In the genomic region with DNA sequence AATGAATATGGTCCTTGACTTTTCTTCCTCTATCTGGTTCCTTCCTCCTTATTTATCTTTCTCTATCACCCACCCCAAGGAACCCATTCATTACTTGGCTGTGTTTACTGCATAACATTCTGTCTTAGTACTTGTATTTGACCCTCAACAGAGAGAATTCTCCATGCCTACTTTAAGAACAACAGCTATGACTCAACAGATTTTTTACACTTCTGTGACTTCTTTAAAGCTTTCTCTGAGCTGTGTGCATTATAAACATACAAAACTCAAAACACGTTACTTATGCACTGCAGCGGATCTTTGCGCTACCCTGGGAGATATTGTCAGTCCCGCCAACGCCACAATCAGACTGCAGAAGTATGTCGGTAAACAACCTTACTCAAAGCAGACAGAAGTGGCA, we compare ENCODE assay signal across 1 cellular context.
TF ChIP-seq lines count a peak whose summit lies in the region.

No MANE protein-coding gene starts in this region.

TF ChIP-seq in GM23338, 12 proteins besides CTCF, POLR2A, EP300 and RAD21:
- TF ChIP-seq, protein P1, sequence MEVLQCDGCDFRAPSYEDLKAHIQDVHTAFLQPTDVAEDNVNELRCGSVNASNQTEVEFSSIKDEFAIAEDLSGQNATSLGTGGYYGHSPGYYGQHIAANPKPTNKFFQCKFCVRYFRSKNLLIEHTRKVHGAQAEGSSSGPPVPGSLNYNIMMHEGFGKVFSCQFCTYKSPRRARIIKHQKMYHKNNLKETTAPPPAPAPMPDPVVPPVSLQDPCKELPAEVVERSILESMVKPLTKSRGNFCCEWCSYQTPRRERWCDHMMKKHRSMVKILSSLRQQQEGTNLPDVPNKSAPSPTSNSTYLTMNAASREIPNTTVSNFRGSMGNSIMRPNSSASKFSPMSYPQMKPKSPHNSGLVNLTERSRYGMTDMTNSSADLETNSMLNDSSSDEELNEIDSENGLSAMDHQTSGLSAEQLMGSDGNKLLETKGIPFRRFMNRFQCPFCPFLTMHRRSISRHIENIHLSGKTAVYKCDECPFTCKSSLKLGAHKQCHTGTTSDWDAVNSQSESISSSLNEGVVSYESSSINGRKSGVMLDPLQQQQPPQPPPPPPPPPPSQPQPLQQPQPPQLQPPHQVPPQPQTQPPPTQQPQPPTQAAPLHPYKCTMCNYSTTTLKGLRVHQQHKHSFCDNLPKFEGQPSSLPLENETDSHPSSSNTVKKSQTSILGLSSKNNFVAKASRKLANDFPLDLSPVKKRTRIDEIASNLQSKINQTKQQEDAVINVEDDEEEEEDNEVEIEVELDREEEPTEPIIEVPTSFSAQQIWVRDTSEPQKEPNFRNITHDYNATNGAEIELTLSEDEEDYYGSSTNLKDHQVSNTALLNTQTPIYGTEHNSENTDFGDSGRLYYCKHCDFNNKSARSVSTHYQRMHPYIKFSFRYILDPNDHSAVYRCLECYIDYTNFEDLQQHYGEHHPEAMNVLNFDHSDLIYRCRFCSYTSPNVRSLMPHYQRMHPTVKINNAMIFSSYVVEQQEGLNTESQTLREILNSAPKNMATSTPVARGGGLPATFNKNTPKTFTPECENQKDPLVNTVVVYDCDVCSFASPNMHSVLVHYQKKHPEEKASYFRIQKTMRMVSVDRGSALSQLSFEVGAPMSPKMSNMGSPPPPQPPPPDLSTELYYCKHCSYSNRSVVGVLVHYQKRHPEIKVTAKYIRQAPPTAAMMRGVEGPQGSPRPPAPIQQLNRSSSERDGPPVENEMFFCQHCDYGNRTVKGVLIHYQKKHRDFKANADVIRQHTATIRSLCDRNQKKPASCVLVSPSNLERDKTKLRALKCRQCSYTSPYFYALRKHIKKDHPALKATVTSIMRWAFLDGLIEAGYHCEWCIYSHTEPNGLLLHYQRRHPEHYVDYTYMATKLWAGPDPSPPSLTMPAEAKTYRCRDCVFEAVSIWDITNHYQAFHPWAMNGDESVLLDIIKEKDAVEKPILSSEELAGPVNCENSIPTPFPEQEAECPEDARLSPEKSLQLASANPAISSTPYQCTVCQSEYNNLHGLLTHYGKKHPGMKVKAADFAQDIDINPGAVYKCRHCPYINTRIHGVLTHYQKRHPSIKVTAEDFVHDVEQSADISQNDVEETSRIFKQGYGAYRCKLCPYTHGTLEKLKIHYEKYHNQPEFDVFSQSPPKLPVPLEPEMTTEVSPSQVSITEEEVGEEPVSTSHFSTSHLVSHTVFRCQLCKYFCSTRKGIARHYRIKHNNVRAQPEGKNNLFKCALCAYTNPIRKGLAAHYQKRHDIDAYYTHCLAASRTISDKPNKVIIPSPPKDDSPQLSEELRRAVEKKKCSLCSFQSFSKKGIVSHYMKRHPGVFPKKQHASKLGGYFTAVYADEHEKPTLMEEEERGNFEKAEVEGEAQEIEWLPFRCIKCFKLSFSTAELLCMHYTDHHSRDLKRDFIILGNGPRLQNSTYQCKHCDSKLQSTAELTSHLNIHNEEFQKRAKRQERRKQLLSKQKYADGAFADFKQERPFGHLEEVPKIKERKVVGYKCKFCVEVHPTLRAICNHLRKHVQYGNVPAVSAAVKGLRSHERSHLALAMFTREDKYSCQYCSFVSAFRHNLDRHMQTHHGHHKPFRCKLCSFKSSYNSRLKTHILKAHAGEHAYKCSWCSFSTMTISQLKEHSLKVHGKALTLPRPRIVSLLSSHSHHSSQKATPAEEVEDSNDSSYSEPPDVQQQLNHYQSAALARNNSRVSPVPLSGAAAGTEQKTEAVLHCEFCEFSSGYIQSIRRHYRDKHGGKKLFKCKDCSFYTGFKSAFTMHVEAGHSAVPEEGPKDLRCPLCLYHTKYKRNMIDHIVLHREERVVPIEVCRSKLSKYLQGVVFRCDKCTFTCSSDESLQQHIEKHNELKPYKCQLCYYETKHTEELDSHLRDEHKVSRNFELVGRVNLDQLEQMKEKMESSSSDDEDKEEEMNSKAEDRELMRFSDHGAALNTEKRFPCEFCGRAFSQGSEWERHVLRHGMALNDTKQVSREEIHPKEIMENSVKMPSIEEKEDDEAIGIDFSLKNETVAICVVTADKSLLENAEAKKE (CRISPR knock-in tag; IDR thresholded peaks at IDR 0.05), result no peak
- TF ChIP-seq EZH2 (IDR thresholded peaks at IDR 0.05; ENCODE audit: low read depth, unreplicated experiment) (no peak), JUNB (IDR thresholded peaks at IDR 0.05; ENCODE audit: unreplicated experiment) (no peak), ZNF331 (CRISPR knock-in tag; IDR thresholded peaks at IDR 0.05; ENCODE audit: low read depth) (no peak), STAT1 (IDR thresholded peaks at IDR 0.05; ENCODE audit: unreplicated experiment) (no peak), EZH2phosphoT487 (IDR thresholded peaks at IDR 0.05; ENCODE audit: unreplicated experiment) (no peak), POLR2AphosphoS5 (IDR thresholded peaks at IDR 0.05; ENCODE audit: low read depth) (no peak), REST (IDR thresholded peaks at IDR 0.05; ENCODE audit: unreplicated experiment) (no peak), ZNF114 (CRISPR knock-in tag; IDR thresholded peaks at IDR 0.05) (no peak), NANOG (IDR thresholded peaks at IDR 0.05; ENCODE audit: borderline replicate concordance) (no peak)
- TF ChIP-seq, protein P2, sequence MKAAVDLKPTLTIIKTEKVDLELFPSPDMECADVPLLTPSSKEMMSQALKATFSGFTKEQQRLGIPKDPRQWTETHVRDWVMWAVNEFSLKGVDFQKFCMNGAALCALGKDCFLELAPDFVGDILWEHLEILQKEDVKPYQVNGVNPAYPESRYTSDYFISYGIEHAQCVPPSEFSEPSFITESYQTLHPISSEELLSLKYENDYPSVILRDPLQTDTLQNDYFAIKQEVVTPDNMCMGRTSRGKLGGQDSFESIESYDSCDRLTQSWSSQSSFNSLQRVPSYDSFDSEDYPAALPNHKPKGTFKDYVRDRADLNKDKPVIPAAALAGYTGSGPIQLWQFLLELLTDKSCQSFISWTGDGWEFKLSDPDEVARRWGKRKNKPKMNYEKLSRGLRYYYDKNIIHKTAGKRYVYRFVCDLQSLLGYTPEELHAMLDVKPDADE (IDR thresholded peaks at IDR 0.05), result no peak
TF ChIP-seq in GM23338: peak in this region for 0.
